9 cellular contexts compared by ENCODE assay signal in genomic region chr22:17035976-17036841, GRCh38. TPM values are rescaled to one million over a fixed set of nuclear protein-coding genes. Genes with fewer than 3 reads are reported as not detected.
DNase-seq lines count a peak whose midpoint lies in the region; ATAC-seq, FAIRE-seq and TF ChIP-seq lines count a peak whose summit lies in the region.
"Not testable (repeated sequence)": the region's sequence is repeated elsewhere in the genome, so short reads cannot be mapped to it uniquely, and the experiment has no call there.
"Had no signal": no experiment of that assay in that cellular context is flagged by ENCODE, and none has a peak within 500 bp of the region (broad histone marks: within the 10 kb centered on the region; RNA-seq: fewer than 3 reads in every experiment).

No MANE protein-coding gene starts in this region.

- H3K9me3 Mint-ChIP-seq in activated CD4-positive, alpha-beta T cell treated with anti-CD3 and anti-CD28 coated beads, Interleukin-2, amount 10 ng/mL, durations not matched to agents 24 days and 14 days: not testable (repeated sequence)

- H3K79me2 ChIP-seq in keratinocyte (ENCODE audit: control insufficient read depth, insufficient read depth, low read length): not testable (repeated sequence)

- H3K36me3 ChIP-seq in keratinocyte (ENCODE audit: control insufficient read depth in 2 of 2, extremely low read depth in 1 of 2, insufficient read depth in 2 of 2, low read length in 2 of 2); vagina: not testable (repeated sequence)

- H3K4me3 ChIP-seq in GM12865 (ENCODE audit: low read depth, low read length): peak overlapping the region; percentile 61
- H3K4me3 ChIP-seq in keratinocyte (ENCODE audit: control insufficient read depth in 2 of 3, extremely low read depth in 1 of 3, insufficient read depth in 2 of 3, low read depth in 1 of 3, low read length in 3 of 3): peak overlapping the region in 1 of 3 experiments; percentile 8
- H3K4me3 ChIP-seq in vagina: peak overlapping the region; percentile 40 to 41

- not testable (repeated sequence) for H3K9ac ChIP-seq in keratinocyte (ENCODE audit: control insufficient read depth, extremely low read depth, insufficient read depth, low read length)

- H3K27ac Mint-ChIP-seq in activated CD4-positive, alpha-beta T cell treated with anti-CD3 and anti-CD28 coated beads, Interleukin-2, amount 10 ng/mL, durations not matched to agents 24 days and 14 days: not testable (repeated sequence)

- TF ChIP-seq CTCF in GM12865 (IDR thresholded peaks at IDR 0.05; ENCODE audit: insufficient read depth, low read depth, low read length, missing control alignments); keratinocyte (optimal IDR thresholded peaks at IDR 0.05 in 1 of 3, IDR thresholded peaks at IDR 0.05 in 1 of 3, conservative IDR thresholded peaks at IDR 0.05 in 1 of 3; ENCODE audit: extremely low read depth in 1 of 3, insufficient read depth in 2 of 3, low read length in 3 of 3); vagina (IDR thresholded peaks at IDR 0.05): not testable (repeated sequence)

- not testable (repeated sequence) for H2AFZ ChIP-seq in keratinocyte (ENCODE audit: control insufficient read depth, low read length)

- H4K20me1 ChIP-seq in keratinocyte (ENCODE audit: control insufficient read depth, extremely low read depth, insufficient read depth, low read length): not testable (repeated sequence)

- H3K4me1 Mint-ChIP-seq in activated CD4-positive, alpha-beta T cell treated with anti-CD3 and anti-CD28 coated beads, Interleukin-2, amount 10 ng/mL, durations not matched to agents 24 days and 14 days: not testable (repeated sequence)

- FAIRE-seq in keratinocyte (lab: Jason Lieb, UNC): not testable (repeated sequence)

- H3K27ac ChIP-seq in cingulate gyrus (ENCODE audit: low read depth, low read length): peak overlapping the region; percentile 19
- not testable (repeated sequence) for H3K27ac ChIP-seq in keratinocyte (ENCODE audit: control insufficient read depth, insufficient read depth, low read length); vagina

- TF ChIP-seq POLR2A in vagina (IDR thresholded peaks at IDR 0.05): not testable (repeated sequence)

- dilution Hi-C loops in keratinocyte (cut with MboI; ENCODE audit: extremely low pct_ligation_motif_present, low sequenced_read_pairs): not testable (repeated sequence)

- peaks cover 23% of the 10 kb centered on the region for H3K27me3 Mint-ChIP-seq in activated CD4-positive, alpha-beta T cell treated with anti-CD3 and anti-CD28 coated beads, Interleukin-2, amount 10 ng/mL, durations not matched to agents 24 days and 14 days

- DNase-seq in GM12865 (ENCODE audit: low read depth): peak; percentile 35
- DNase-seq in M059J (ENCODE audit: low read depth): peak; percentile 18
- DNase-seq in activated CD4-positive, alpha-beta T cell treated with anti-CD3 and anti-CD28 coated beads, Interleukin-2, amount 10 ng/mL, durations not matched to agents 24 days and 14 days; keratinocyte (ENCODE audit: low read depth, low spot score); vagina (ENCODE audit: extremely low spot score in 2 of 2): not testable (repeated sequence)
- DNase-seq in putamen (ENCODE audit: low spot score): peak; percentile 42

- ATAC-seq in HG02571 (IDR thresholded peaks at IDR 0.05; ENCODE audit: unreplicated experiment): peak; percentile 22

- intact Hi-C loops in activated CD4-positive, alpha-beta T cell treated with anti-CD3 and anti-CD28 coated beads, Interleukin-2, amount 10 ng/mL, durations not matched to agents 24 days and 14 days (cut with micrococcal nuclease); vagina (cut with DNase I): not testable (repeated sequence)

- H3K4me1 ChIP-seq in keratinocyte (ENCODE audit: control insufficient read depth, extremely low read depth, insufficient read depth, low read length); vagina: not testable (repeated sequence)

- H3K9me3 ChIP-seq in keratinocyte (ENCODE audit: control insufficient read depth, low read depth, low read length); vagina: not testable (repeated sequence)

- H3K4me3 Mint-ChIP-seq in activated CD4-positive, alpha-beta T cell treated with anti-CD3 and anti-CD28 coated beads, Interleukin-2, amount 10 ng/mL, durations not matched to agents 24 days and 14 days: peak overlapping the region; percentile 65

- not testable (repeated sequence) for H3K9me1 ChIP-seq in keratinocyte (ENCODE audit: control insufficient read depth, extremely low read depth, insufficient read depth, low read length)

- not testable (repeated sequence) for H3K27me3 ChIP-seq in keratinocyte (ENCODE audit: control insufficient read depth, extremely low read depth, insufficient read depth, low read length); vagina

- H3K36me3 Mint-ChIP-seq in activated CD4-positive, alpha-beta T cell treated with anti-CD3 and anti-CD28 coated beads, Interleukin-2, amount 10 ng/mL, durations not matched to agents 24 days and 14 days (ENCODE audit: low read depth): not testable (repeated sequence)

- H3K4me2 ChIP-seq in keratinocyte (ENCODE audit: control insufficient read depth, extremely low read depth, insufficient read depth, low read depth, low read length): peak overlapping the region; percentile 27

RNA-seq across cellular contexts. Expression of gene GAB4, which starts 28.2 kb away (rescaled TPM):
- not detected in 2 replicates for total RNA-seq in M059J (2014; rRNA removed; shearing (Covaris generic))
- total RNA-seq in activated CD4-positive, alpha-beta T cell treated with anti-CD3 and anti-CD28 coated beads, Interleukin-2, amount 10 ng/mL, durations not matched to agents 24 days and 14 days: not detected in 2 replicates
- polyA plus RNA-seq in keratinocyte: not detected in 3 replicates
- not detected for polyA plus RNA-seq in keratinocyte (2011; ENCODE audit: low read depth)
- not detected in 2 replicates for polyA plus RNA-seq in keratinocyte (2011; cell fraction: cytosol; rRNA removed)
- not detected in 2 replicates for polyA plus RNA-seq in keratinocyte (2011; cell fraction: nucleus; rRNA removed)
- polyA plus RNA-seq in keratinocyte (2012; ENCODE audit: low replicate concordance): not detected in 2 replicates
- polyA minus RNA-seq in keratinocyte: not detected in 3 replicates
- polyA minus RNA-seq in keratinocyte (2011; cell fraction: cytosol; rRNA and poly(A)+ RNA removed): not detected
- not detected in 2 replicates for polyA minus RNA-seq in keratinocyte (2011; cell fraction: nucleus; rRNA and poly(A)+ RNA removed)
- total RNA-seq in vagina: not detected
- total RNA-seq: dermis microvascular lymphatic vessel endothelial cell had no signal

RNA-seq across cellular contexts. Expression of gene IL17RA, which starts 48.6 kb away (rescaled TPM):
- total RNA-seq in M059J (2014; rRNA removed; shearing (Covaris generic)): 7.9 and 13.4 TPM in 2 replicates
- 18.4 and 19.8 TPM in 2 replicates for total RNA-seq in activated CD4-positive, alpha-beta T cell treated with anti-CD3 and anti-CD28 coated beads, Interleukin-2, amount 10 ng/mL, durations not matched to agents 24 days and 14 days
- polyA plus RNA-seq in keratinocyte: 6.0 to 12.1 TPM (median 7.0 TPM) in 3 replicates
- polyA plus RNA-seq in keratinocyte (2011; ENCODE audit: low read depth): 2.3 TPM
- 3.1 and 3.6 TPM in 2 replicates for polyA plus RNA-seq in keratinocyte (2011; cell fraction: cytosol; rRNA removed)
- 22.6 and 27.9 TPM in 2 replicates for polyA plus RNA-seq in keratinocyte (2011; cell fraction: nucleus; rRNA removed)
- polyA plus RNA-seq in keratinocyte (2012; ENCODE audit: low replicate concordance): 6.7 and 9.0 TPM in 2 replicates
- polyA minus RNA-seq in keratinocyte: 15.7 to 43.4 TPM (median 26.6 TPM) in 3 replicates
- polyA minus RNA-seq in keratinocyte (2011; cell fraction: cytosol; rRNA and poly(A)+ RNA removed): 5.9 TPM
- polyA minus RNA-seq in keratinocyte (2011; cell fraction: nucleus; rRNA and poly(A)+ RNA removed): 18.7 and 22.6 TPM in 2 replicates
- total RNA-seq in vagina: 13.3 TPM
